In genomic region chr17:80272366-80272765, GRCh38 we compare ENCODE assay signal across 1 cellular context.
A peak's percentile ranks its signal among the peaks of the same experiment; 100 is the strongest.
TF ChIP-seq lines count a peak whose summit lies in the region.

No MANE protein-coding gene starts in this region.

TF ChIP-seq in HepG2, 621 proteins besides CTCF, POLR2A, EP300 and RAD21:
- TF ChIP-seq AGO2 (optimal IDR thresholded peaks at IDR 0.05; ENCODE audit: low read depth, low read length) = peak; percentile 37
- TF ChIP-seq ZNF432 (CRISPR knock-in tag; IDR thresholded peaks at IDR 0.05; ENCODE audit: borderline replicate concordance) = no peak
TF ChIP-seq in HepG2: peak in this region for 1.
